In genomic region chr19:56769650-56770049, GRCh38 we compare ENCODE assay signal across 24 cellular contexts.
"Had no signal": no experiment of that assay in that cellular context is flagged by ENCODE, and none has a peak within 500 bp of the region (broad histone marks: within the 10 kb centered on the region; RNA-seq: fewer than 3 reads in every experiment).

No MANE protein-coding gene starts in this region.

- H3K27ac Mint-ChIP-seq: dendritic cell treated with granulocyte-macrophage colony-stimulating factor and Interleukin-4, amounts not matched to agents 40 ng/mL and 50 ng/mL, for 4 days; effector memory CD8-positive, alpha-beta T cell; endodermal cell had no signal

- H3K27me3 Mint-ChIP-seq: effector memory CD8-positive, alpha-beta T cell had no signal

- H3K4me1 Mint-ChIP-seq: endodermal cell had no signal

- DNase-seq: colonic mucosa; cortex of kidney; dermis blood vessel endothelial cell; dorsolateral prefrontal cortex; effector CD4-positive, alpha-beta T cell; effector CD8-positive, alpha-beta T cell; effector memory CD4-positive, alpha-beta T cell; effector memory CD8-positive, alpha-beta T cell; endodermal cell; erythroblast; esophagus squamous epithelium; foreskin fibroblast; foreskin keratinocyte; foreskin melanocyte; gastrocnemius medialis; glutamatergic neuron; heart left ventricle; heart right ventricle had no signal

- H3K27ac ChIP-seq: colonic mucosa, coronary artery, dorsolateral prefrontal cortex, epithelial cell of prostate, esophagus muscularis mucosa, esophagus squamous epithelium, foreskin keratinocyte, gastrocnemius medialis, gastroesophageal sphincter, heart left ventricle, heart right ventricle had no signal

- H3K4me3 Mint-ChIP-seq: dendritic cell treated with granulocyte-macrophage colony-stimulating factor and Interleukin-4, amounts not matched to agents 40 ng/mL and 50 ng/mL, for 4 days; effector memory CD8-positive, alpha-beta T cell; endodermal cell had no signal

- ATAC-seq: effector memory CD8-positive, alpha-beta T cell; esophagus mucosa; foreskin keratinocyte; gastrocnemius medialis; gastroesophageal sphincter; heart left ventricle; heart right ventricle had no signal
